ENCODE assay signal across 18 cellular contexts in the genomic region with DNA sequence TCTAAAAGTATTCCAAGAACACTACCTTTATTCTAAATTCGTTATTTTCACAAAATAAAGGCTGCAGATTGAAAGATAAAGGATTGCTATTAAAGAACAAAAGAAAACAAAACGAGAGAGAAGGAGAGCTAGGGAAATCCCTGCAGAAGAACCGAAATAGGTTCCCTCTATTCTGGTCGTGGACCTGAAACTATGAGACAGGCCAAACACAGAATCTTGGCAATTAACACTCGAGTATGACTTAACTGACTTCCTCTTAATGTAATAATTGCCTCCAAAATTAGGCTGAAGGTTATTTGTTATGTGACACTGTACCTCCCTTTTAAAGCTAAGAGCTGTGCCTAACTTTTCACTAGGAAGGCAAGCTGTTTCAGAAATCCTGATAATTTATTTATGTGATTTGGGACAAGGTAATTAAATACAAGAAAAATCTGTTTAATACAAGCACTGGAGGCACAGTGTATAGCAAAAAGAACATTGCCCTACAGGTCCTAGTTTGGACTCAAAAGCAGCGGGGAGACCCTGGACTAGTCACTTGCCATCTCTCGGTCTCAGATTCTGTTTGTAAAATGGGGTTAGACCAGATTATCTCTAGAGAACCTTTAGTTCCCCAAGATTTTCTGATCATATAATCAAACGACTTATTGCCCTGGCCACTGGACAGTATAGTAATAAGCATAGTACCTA. TPM values are rescaled to one million over a fixed set of nuclear protein-coding genes. Genes with fewer than 3 reads are reported as not detected.
DNase-seq lines count a peak whose midpoint lies in the region; ATAC-seq and TF ChIP-seq lines count a peak whose summit lies in the region.
"Had no signal": no experiment of that assay in that cellular context is flagged by ENCODE, and none has a peak within 500 bp of the region (broad histone marks: within the 10 kb centered on the region; RNA-seq: fewer than 3 reads in every experiment).

No MANE protein-coding gene starts in this region.

- intact Hi-C loops in activated CD8-positive, alpha-beta T cell treated with anti-CD3 and anti-CD28 coated beads for 36 hours (cut with micrococcal nuclease) = no loop called here
- intact Hi-C loops in right cardiac atrium (cut with DNase I) (no loop called here), breast epithelium (cut with DNase I; ENCODE audit: low total_unique reads) (no loop called here), sigmoid colon (cut with DNase I) (no loop called here)

- no peaks in the 10 kb centered on the region for H3K9me3 Mint-ChIP-seq in activated CD8-positive, alpha-beta T cell treated with anti-CD3 and anti-CD28 coated beads for 36 hours
- no peaks in the 10 kb centered on the region for H3K9me3 Mint-ChIP-seq in activated CD8-positive, alpha-beta T cell treated with anti-CD3 and anti-CD28 coated beads, Interleukin-2, amount 10 ng/mL, durations not matched to agents 7 days and 5 days (ENCODE audit: insufficient read depth)
- H3K9me3 Mint-ChIP-seq: activated CD4-positive, alpha-beta T cell treated with anti-CD3 and anti-CD28 coated beads, Interleukin-2, amount 10 ng/mL, durations not matched to agents 7 days and 5 days; effector memory CD8-positive, alpha-beta T cell had no signal

- CTCF ChIA-PET in activated CD8-positive, alpha-beta T cell treated with anti-CD3 and anti-CD28 coated beads for 36 hours (lab: Charles Lee) = interaction anchor here (1.3 to 4.2 kb wide), 3 partner anchors 19 to 189 kb away, joined by 3 to 15 read pairs (median 6); no protein-coding TSS in a partner anchor
- CTCF ChIA-PET in activated CD8-positive, alpha-beta T cell treated with anti-CD3 and anti-CD28 coated beads, Interleukin-2, amount 10 ng/mL, durations not matched to agents 7 days and 5 days (lab: Charles Lee) = interaction anchor here (2.1 kb wide), 1 partner anchor 189 kb away, joined by 7 read pairs; no protein-coding TSS in a partner anchor

- no peak for TF ChIP-seq CTCF in activated CD8-positive, alpha-beta T cell treated with anti-CD3 and anti-CD28 coated beads for 36 hours (IDR thresholded peaks at IDR 0.05)
- TF ChIP-seq CTCF in breast epithelium (IDR thresholded peaks at IDR 0.05) (no peak), sigmoid colon (IDR thresholded peaks at IDR 0.05) (no peak)

- no peaks in the 10 kb centered on the region for H3K27me3 Mint-ChIP-seq in activated CD8-positive, alpha-beta T cell treated with anti-CD3 and anti-CD28 coated beads for 36 hours
- no peaks in the 10 kb centered on the region for H3K27me3 Mint-ChIP-seq in activated CD8-positive, alpha-beta T cell treated with anti-CD3 and anti-CD28 coated beads, Interleukin-2, amount 10 ng/mL, durations not matched to agents 7 days and 5 days (ENCODE audit: low read depth)
- H3K27me3 Mint-ChIP-seq: activated CD4-positive, alpha-beta T cell treated with anti-CD3 and anti-CD28 coated beads, Interleukin-2, amount 10 ng/mL, durations not matched to agents 7 days and 5 days; effector memory CD8-positive, alpha-beta T cell had no signal

- H3K4me1 Mint-ChIP-seq in activated CD8-positive, alpha-beta T cell treated with anti-CD3 and anti-CD28 coated beads for 36 hours (ENCODE audit: low read depth) = peaks cover 37% of the 10 kb centered on the region
- peaks cover 7% of the 10 kb centered on the region for H3K4me1 Mint-ChIP-seq in activated CD8-positive, alpha-beta T cell treated with anti-CD3 and anti-CD28 coated beads, Interleukin-2, amount 10 ng/mL, durations not matched to agents 7 days and 5 days (ENCODE audit: low read depth)

- no peak overlapping the region for H3K4me3 Mint-ChIP-seq in activated CD8-positive, alpha-beta T cell treated with anti-CD3 and anti-CD28 coated beads for 36 hours
- H3K4me3 Mint-ChIP-seq in activated CD8-positive, alpha-beta T cell treated with anti-CD3 and anti-CD28 coated beads, Interleukin-2, amount 10 ng/mL, durations not matched to agents 7 days and 5 days = no peak overlapping the region
- H3K4me3 Mint-ChIP-seq: activated CD4-positive, alpha-beta T cell treated with anti-CD3 and anti-CD28 coated beads, Interleukin-2, amount 10 ng/mL, durations not matched to agents 7 days and 5 days; effector memory CD8-positive, alpha-beta T cell had no signal

- TF ChIP-seq POLR2A in breast epithelium (IDR thresholded peaks at IDR 0.05) (no peak), sigmoid colon (IDR thresholded peaks at IDR 0.05) (no peak)

- H3K4me3 ChIP-seq in right cardiac atrium (ENCODE audit: low read length) (no peak overlapping the region), breast epithelium (no peak overlapping the region), sigmoid colon (no peak overlapping the region)
- H3K4me3 ChIP-seq: cardiac muscle cell had no signal

- H3K27me3 ChIP-seq in right cardiac atrium (ENCODE audit: control insufficient read depth, insufficient read depth) (no peaks in the 10 kb centered on the region), breast epithelium (no peaks in the 10 kb centered on the region), sigmoid colon (no peaks in the 10 kb centered on the region)
- H3K27me3 ChIP-seq: cardiac muscle cell had no signal

- no peak for DNase-seq in activated CD8-positive, alpha-beta T cell treated with anti-CD3 and anti-CD28 coated beads for 36 hours
- DNase-seq in activated CD8-positive, alpha-beta T cell treated with anti-CD3 and anti-CD28 coated beads, Interleukin-2, amount 10 ng/mL, durations not matched to agents 7 days and 5 days = no peak
- DNase-seq in right cardiac atrium (no peak), breast epithelium (ENCODE audit: low spot score in 2 of 2) (no peak), sigmoid colon (no peak), RKO (ENCODE audit: low spot score) (no peak)
- DNase-seq: activated CD4-positive, alpha-beta T cell treated with anti-CD3 and anti-CD28 coated beads, Interleukin-2, amount 10 ng/mL, durations not matched to agents 7 days and 5 days; Caco-2; effector memory CD8-positive, alpha-beta T cell; foreskin fibroblast; GDM1; NCI-H146; NCI-H510A; nucleus accumbens had no signal

- peak overlapping the region; percentile 42 for H3K27ac Mint-ChIP-seq in activated CD8-positive, alpha-beta T cell treated with anti-CD3 and anti-CD28 coated beads for 36 hours
- H3K27ac Mint-ChIP-seq in activated CD8-positive, alpha-beta T cell treated with anti-CD3 and anti-CD28 coated beads, Interleukin-2, amount 10 ng/mL, durations not matched to agents 7 days and 5 days = no peak overlapping the region
- H3K27ac Mint-ChIP-seq: activated CD4-positive, alpha-beta T cell treated with anti-CD3 and anti-CD28 coated beads, Interleukin-2, amount 10 ng/mL, durations not matched to agents 7 days and 5 days; effector memory CD8-positive, alpha-beta T cell had no signal

- H3K4me1 ChIP-seq in right cardiac atrium (ENCODE audit: control insufficient read depth, insufficient read depth, low read length) = no peaks in the 10 kb centered on the region
- H3K4me1 ChIP-seq in breast epithelium = no peaks in the 10 kb centered on the region
- peaks cover 0 to 9% (median 4%) of the 10 kb centered on the region in 4 donors for H3K4me1 ChIP-seq in sigmoid colon
- H3K4me1 ChIP-seq: Caco-2 had no signal

- POLR2A ChIA-PET in activated CD8-positive, alpha-beta T cell treated with anti-CD3 and anti-CD28 coated beads for 36 hours (lab: Charles Lee) = interaction anchor here (0.9 to 2.6 kb wide), 5 partner anchors 12 to 212 kb away, joined by 3 to 10 read pairs (median 4); a partner anchor contains a TSS
- POLR2A ChIA-PET in activated CD8-positive, alpha-beta T cell treated with anti-CD3 and anti-CD28 coated beads, Interleukin-2, amount 10 ng/mL, durations not matched to agents 7 days and 5 days (lab: Charles Lee) = interaction anchor here (1.6 kb wide), 1 partner anchor 12 kb away, joined by 7 read pairs; a partner anchor contains a TSS

- H3K9me3 ChIP-seq in right cardiac atrium (ENCODE audit: control insufficient read depth, low read length) (no peaks in the 10 kb centered on the region), breast epithelium (no peaks in the 10 kb centered on the region), sigmoid colon (no peaks in the 10 kb centered on the region)
- H3K9me3 ChIP-seq: Caco-2 had no signal

- H3K27ac ChIP-seq in right cardiac atrium (ENCODE audit: low read length) (no peak overlapping the region), breast epithelium (no peak overlapping the region), sigmoid colon (no peak overlapping the region)
- H3K27ac ChIP-seq: cardiac muscle cell, HL-60 had no signal

- no peak for TF ChIP-seq EP300 in sigmoid colon (IDR thresholded peaks at IDR 0.05)

- 58% methylated on average over 8 of the region's 8 CpGs for WGBS in right cardiac atrium
- 84 to 85% methylated on average over 8 of the region's 8 CpGs for WGBS in sigmoid colon, 2 donors

- H3K36me3 Mint-ChIP-seq in activated CD8-positive, alpha-beta T cell treated with anti-CD3 and anti-CD28 coated beads for 36 hours (ENCODE audit: low read depth) = peaks cover 83% of the 10 kb centered on the region
- H3K36me3 Mint-ChIP-seq in activated CD8-positive, alpha-beta T cell treated with anti-CD3 and anti-CD28 coated beads, Interleukin-2, amount 10 ng/mL, durations not matched to agents 7 days and 5 days (ENCODE audit: low read depth) = peaks cover 63% of the 10 kb centered on the region

- H3K36me3 ChIP-seq in breast epithelium = no peaks in the 10 kb centered on the region
- H3K36me3 ChIP-seq in sigmoid colon = peaks cover 3 to 94% (median 14%) of the 10 kb centered on the region in 4 donors

- ATAC-seq in activated CD8-positive, alpha-beta T cell treated with anti-CD3 and anti-CD28 coated beads for 36 hours = no peak
- ATAC-seq in activated CD8-positive, alpha-beta T cell treated with anti-CD3 and anti-CD28 coated beads, Interleukin-2, amount 10 ng/mL, durations not matched to agents 7 days and 5 days = no peak
- ATAC-seq in GM18868 (IDR thresholded peaks at IDR 0.05; ENCODE audit: unreplicated experiment) = peak; percentile 95
- ATAC-seq in HG03378 (IDR thresholded peaks at IDR 0.05; ENCODE audit: unreplicated experiment) = peak; percentile 56
- ATAC-seq in right cardiac atrium = peak; percentile 19 to 27
- ATAC-seq: effector memory CD8-positive, alpha-beta T cell had no signal

RNA-seq across cellular contexts. Expression of a gene that starts 11.6 kb away (rescaled TPM):
- 100 to 1,000 TPM; 790 to 812 TPM for total RNA-seq in activated CD8-positive, alpha-beta T cell treated with anti-CD3 and anti-CD28 coated beads for 36 hours
- 10 to 100 TPM; 65.5 to 69.3 TPM for total RNA-seq in activated CD8-positive, alpha-beta T cell treated with anti-CD3 and anti-CD28 coated beads, Interleukin-2, amount 10 ng/mL, durations not matched to agents 7 days and 5 days
- total RNA-seq in right cardiac atrium (100 to 1,000 TPM in 3 of 4 donors, 10 to 100 TPM in 1; 90.4 to 219 (median 119) TPM), breast epithelium (100 to 1,000 TPM; 195 to 751 (median 536) TPM), sigmoid colon (100 to 1,000 TPM in 2 of 4 donors, 10 to 100 TPM in 2; 53.2 to 717 (median 132) TPM)
- polyA plus RNA-seq in right cardiac atrium (57.1 TPM), sigmoid colon (100 to 1,000 TPM in 1 of 3 donors, 10 to 100 TPM in 2; 51.1 to 108 (median 83.9) TPM)

Comparison
In these comparisons a context has a peak if more than half of its experiments do, and no peak if none do; other contexts are left out.
1. ATAC-seq: peak in GM18868 (single experiment), HG03378 (single experiment) and right cardiac atrium (2 of 2); none in activated CD8-positive, alpha-beta T cell treated with anti-CD3 and anti-CD28 coated beads for 36 hours (single experiment) and activated CD8-positive, alpha-beta T cell treated with anti-CD3 and anti-CD28 coated beads, Interleukin-2, amount 10 ng/mL, durations not matched to agents 7 days and 5 days (single experiment).